In the genomic region with DNA sequence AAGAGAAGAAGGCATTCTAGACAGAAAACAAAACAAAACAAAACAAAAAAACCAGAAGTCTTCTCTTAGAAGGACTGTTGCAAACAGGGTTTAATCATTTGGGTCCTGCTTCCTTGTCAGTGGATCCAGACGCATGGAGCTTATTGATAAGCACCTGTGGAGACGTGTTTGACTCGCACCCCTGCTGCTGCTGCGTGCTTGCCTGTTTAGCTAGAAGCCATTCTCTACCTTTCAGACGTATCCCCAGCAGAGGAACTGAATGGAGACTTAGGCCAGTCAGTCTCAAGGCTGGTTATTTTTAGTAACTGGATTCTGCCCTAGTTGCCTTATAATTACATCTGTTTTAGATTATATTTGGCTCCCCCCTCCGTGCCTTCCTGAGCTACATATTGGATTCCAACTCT, we compare ENCODE assay signal across 23 cellular contexts.
A peak's percentile ranks its signal among the peaks of the same experiment; 100 is the strongest.
DNase-seq lines count a peak whose midpoint lies in the region; ATAC-seq, FAIRE-seq and TF ChIP-seq lines count a peak whose summit lies in the region.
"Had no signal": no experiment of that assay in that cellular context is flagged by ENCODE, and none has a peak within 500 bp of the region (broad histone marks: within the 10 kb centered on the region; RNA-seq: fewer than 3 reads in every experiment).

No MANE protein-coding gene starts in this region.

- no peaks in the 10 kb centered on the region for H3K36me3 ChIP-seq in heart right ventricle
- H3K36me3 ChIP-seq in left lung = no peaks in the 10 kb centered on the region
- no peaks in the 10 kb centered on the region for H3K36me3 ChIP-seq in HepG2 (replicated peaks in 1 of 2; ENCODE audit: control insufficient read depth in 1 of 2, insufficient read depth in 2 of 2, low read length in 2 of 2)
- H3K36me3 ChIP-seq: pancreas, spleen, upper lobe of right lung had no signal

- H2AFZ ChIP-seq in HepG2 (ENCODE audit: low read length) = no peak overlapping the region

- H3K4me2 ChIP-seq in HepG2 (ENCODE audit: low read depth, low read length) = no peak overlapping the region
- H3K4me2 ChIP-seq: KMS-11 had no signal

- no peaks in the 10 kb centered on the region for H3K79me2 ChIP-seq in HepG2 (ENCODE audit: insufficient read depth, low read length)

- CTCF ChIA-PET in HepG2 (lab: Yijun Ruan, JAX; ENCODE audit: low intra/inter-chr PET ratio, low total read pairs) = no interaction called here

- in situ Hi-C loops in HepG2 (cut with HindIII; ENCODE audit: extremely low pct_ligation_motif_present, low pct_unique_long_range_greater_than_20kb) = no loop called here

- H3K4me1 ChIP-seq in heart right ventricle (peaks cover 0 to 56% (median 34%) of the 10 kb centered on the region in 9 donors), right cardiac atrium (ENCODE audit: control insufficient read depth, insufficient read depth, low read length) (peaks cover 8% of the 10 kb centered on the region), left lung (peaks cover 5 to 6% of the 10 kb centered on the region in 2 donors), HepG2 (ENCODE audit: insufficient read depth, low read length) (peaks cover 38% of the 10 kb centered on the region)
- H3K4me1 ChIP-seq: pancreas had no signal

- H3K27ac ChIP-seq in heart right ventricle = peak overlapping the region in 9 of 10 donors; percentile 19 to 74 (median 38)
- no peak overlapping the region for H3K27ac ChIP-seq in right cardiac atrium (ENCODE audit: low read length)
- no peak overlapping the region for H3K27ac ChIP-seq in left lung
- H3K27ac ChIP-seq in HepG2 (ENCODE audit: extremely low read length, insufficient read depth, low read length) = no peak overlapping the region
- H3K27ac ChIP-seq: KMS-11, pancreas, RWPE1, upper lobe of right lung had no signal

- TF ChIP-seq POLR2A in HepG2 (IDR thresholded peaks at IDR 0.05; ENCODE audit: insufficient read depth in 1 of 2, low read depth in 2 of 2, low read length in 2 of 2) = no peak

- no peak overlapping the region for H3K9ac ChIP-seq in HepG2 (ENCODE audit: insufficient read depth, low read depth, low read length)
- H3K9ac ChIP-seq: KMS-11 had no signal

- no peak overlapping the region for H3K4me3 ChIP-seq in heart right ventricle
- no peak overlapping the region for H3K4me3 ChIP-seq in right cardiac atrium (ENCODE audit: low read length)
- no peak overlapping the region for H3K4me3 ChIP-seq in left lung
- no peak overlapping the region for H3K4me3 ChIP-seq in HepG2 (replicated peaks in 1 of 3; ENCODE audit: insufficient read depth in 1 of 3, low read depth in 2 of 3, low read length in 3 of 3)
- H3K4me3 ChIP-seq: pancreas, spleen, upper lobe of right lung had no signal

- BruUV-seq in HepG2 (replicated peaks; lab: Mats Ljungman, UMichigan) = no TSS peak

- POLR2A ChIA-PET in HepG2 (lab: Yijun Ruan, JAX) = interaction anchor here (1.3 kb wide), 1 partner anchor 13 kb away, joined by 3 read pairs; no protein-coding TSS in a partner anchor

- no peak for DNase-seq in heart right ventricle
- no peak for DNase-seq in right cardiac atrium
- DNase-seq in dedifferentiated amniotic fluid mesenchymal stem cell (ENCODE audit: extremely low spot score) = peak; percentile 52
- DNase-seq in myocyte (ENCODE audit: low read depth) = peak; percentile 47
- no peak for DNase-seq in left lung
- no peak for DNase-seq in HepG2 (ENCODE audit: low spot score)
- no peak for DNase-seq in NCI-H226
- DNase-seq: activated gamma-delta T cell treated with Interleukin-2 at 50 U/mL for 16 hours; CD8-positive, alpha-beta T cell; GOT3; kidney; NCI-H1092 treated with DMSO at 0.1 percent for 48 hours; pancreas; spleen; T-helper 1 cell; upper lobe of right lung had no signal

- 23 to 24% methylated on average over 6 of the region's 6 CpGs for WGBS in heart right ventricle, 2 donors
- 46% methylated on average over 6 of the region's 6 CpGs for WGBS in right cardiac atrium
- WGBS in HepG2 (ENCODE audit: low lambda C conversion rate) = 98% methylated on average over 6 of the region's 6 CpGs

- intact Hi-C loops in heart right ventricle (cut with DNase I) (no loop called here), right cardiac atrium (cut with DNase I) (no loop called here), left lung (cut with DNase I) (no loop called here), HepG2 (cut with micrococcal nuclease; ENCODE audit: unreplicated experiment) (no loop called here)

- TF ChIP-seq CTCF in heart right ventricle (IDR thresholded peaks at IDR 0.05) (no peak), left lung (IDR thresholded peaks at IDR 0.05) (no peak), HepG2 (CRISPR knock-in tag; IDR thresholded peaks at IDR 0.05) (no peak)

- no peak for TF ChIP-seq RAD21 in HepG2 (CRISPR knock-in tag; IDR thresholded peaks at IDR 0.05)

- TF ChIP-seq EP300 in HepG2 (IDR thresholded peaks at IDR 0.05; ENCODE audit: low read depth in 2 of 2, low read length in 2 of 2) (no peak), HepG2 (CRISPR knock-in tag; IDR thresholded peaks at IDR 0.05; ENCODE audit: borderline replicate concordance) (no peak)

- no peaks in the 10 kb centered on the region for H4K20me1 ChIP-seq in HepG2 (ENCODE audit: insufficient read depth, low read length)

- peak in 7 of 8 donors; percentile 4 to 63 (median 35) for ATAC-seq in heart right ventricle
- no peak for ATAC-seq in right cardiac atrium
- ATAC-seq in left lung = no peak
- no peak for ATAC-seq in HG02588 (IDR thresholded peaks at IDR 0.05; ENCODE audit: unreplicated experiment)
- ATAC-seq in HepG2 = no peak
- ATAC-seq: activated CD4-positive, CD25-positive, alpha-beta regulatory T cell treated with anti-CD3 and anti-CD28 coated beads, Interleukin-2, amount 50 U/mL, for 24 hours; CD8-positive, alpha-beta T cell; pancreas; stimulated activated effector memory CD8-positive, alpha-beta T cell treated with anti-CD3 and anti-CD28 coated beads, Interleukin-12 subunit alpha, Interleukin-12 subunit beta, amount 100 ng/mL, for 72 hours; upper lobe of right lung had no signal

- FAIRE-seq in HepG2 (lab: Jason Lieb, UNC) = no peak
- FAIRE-seq: A204.1, colon, kidney, pancreas had no signal

- no peaks in the 10 kb centered on the region for H3K27me3 ChIP-seq in heart right ventricle
- H3K27me3 ChIP-seq in right cardiac atrium (ENCODE audit: control insufficient read depth, insufficient read depth) = no peaks in the 10 kb centered on the region
- no peaks in the 10 kb centered on the region for H3K27me3 ChIP-seq in left lung
- no peaks in the 10 kb centered on the region for H3K27me3 ChIP-seq in HepG2 (ENCODE audit: control insufficient read depth in 1 of 2, insufficient read depth in 2 of 2, low read length in 2 of 2)
- H3K27me3 ChIP-seq: pancreas, spleen, upper lobe of right lung had no signal

- H3K9me3 ChIP-seq in heart right ventricle (no peaks in the 10 kb centered on the region), right cardiac atrium (ENCODE audit: control insufficient read depth, low read length) (no peaks in the 10 kb centered on the region), left lung (no peaks in the 10 kb centered on the region), HepG2 (ENCODE audit: low read length) (no peaks in the 10 kb centered on the region)
- H3K9me3 ChIP-seq: pancreas, spleen, upper lobe of right lung had no signal

TF ChIP-seq in HepG2, 621 proteins besides CTCF, POLR2A, EP300 and RAD21:
- no peak for TF ChIP-seq WIZ (CRISPR knock-in tag; IDR thresholded peaks at IDR 0.05)
- TF ChIP-seq SAFB2 (CRISPR knock-in tag; IDR thresholded peaks at IDR 0.05; ENCODE audit: borderline replicate concordance, low read depth) = no peak
- TF ChIP-seq, protein P1, sequence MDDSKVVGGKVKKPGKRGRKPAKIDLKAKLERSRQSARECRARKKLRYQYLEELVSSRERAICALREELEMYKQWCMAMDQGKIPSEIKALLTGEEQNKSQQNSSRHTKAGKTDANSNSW (CRISPR knock-in tag; IDR thresholded peaks at IDR 0.05; ENCODE audit: borderline replicate concordance) = no peak
- TF ChIP-seq SOX13 (IDR thresholded peaks at IDR 0.05) = no peak
- no peak for TF ChIP-seq SOX13 (CRISPR knock-in tag; conservative IDR thresholded peaks at IDR 0.05 in 1 of 2, IDR thresholded peaks at IDR 0.05 in 1 of 2)
- no peak for TF ChIP-seq ZNF224 (CRISPR knock-in tag; IDR thresholded peaks at IDR 0.05)
- no peak for TF ChIP-seq NFE2 (CRISPR knock-in tag; IDR thresholded peaks at IDR 0.05)

Comparison
In these comparisons a context has a peak if more than half of its experiments do, and no peak if none do; other contexts are left out.
1. ATAC-seq: peak in heart right ventricle (7 of 8); none in right cardiac atrium (0 of 2), left lung (single experiment), HG02588 (single experiment) and HepG2 (single experiment).
2. H3K27ac ChIP-seq: peak in heart right ventricle (9 of 10); none in right cardiac atrium (single experiment), left lung (0 of 2) and HepG2 (single experiment).
3. DNase-seq: peak in dedifferentiated amniotic fluid mesenchymal stem cell (single experiment) and myocyte (single experiment); none in heart right ventricle (0 of 2), right cardiac atrium (0 of 3), left lung (0 of 2), HepG2 (single experiment) and NCI-H226 (single experiment).